In genomic region chr22:44648085-44648820, GRCh38 we compare ENCODE assay signal across 12 cellular contexts. TPM values are rescaled to one million over a fixed set of nuclear protein-coding genes. Genes with fewer than 3 reads are reported as not detected.
DNase-seq lines count a peak whose midpoint lies in the region; ATAC-seq, FAIRE-seq and TF ChIP-seq lines count a peak whose summit lies in the region.
"Had no signal": no experiment of that assay in that cellular context is flagged by ENCODE, and none has a peak within 500 bp of the region (broad histone marks: within the 10 kb centered on the region; RNA-seq: fewer than 3 reads in every experiment).

No MANE protein-coding gene starts in this region.

- H4K5ac ChIP-seq in H1 (ENCODE audit: insufficient read length, low read depth, low read length), result no peak overlapping the region

- H2AK5ac ChIP-seq in H1 (ENCODE audit: low read depth, low read length), result no peak overlapping the region

- no peak overlapping the region; a peak in 1 of 7 replicates for H3K9ac ChIP-seq in H1 (replicated peaks in 1 of 4; ENCODE audit: extremely low read depth in 1 of 4, low read depth in 3 of 4, low read length in 3 of 4)
- peak overlapping the region; percentile 32 for H3K9ac ChIP-seq in smooth muscle cell (ENCODE audit: low read depth)

- no peaks in the 10 kb centered on the region for H4K20me1 ChIP-seq in H1 (replicated peaks in 1 of 2; ENCODE audit: control insufficient read depth in 1 of 2, insufficient read depth in 2 of 2, low read length in 2 of 2)
- no peaks in the 10 kb centered on the region for H4K20me1 ChIP-seq in smooth muscle cell (ENCODE audit: low read depth)

- TF ChIP-seq CTCF in HEK293 (tag by site-specific recombination; IDR thresholded peaks at IDR 0.05) (no peak), H1 (IDR thresholded peaks at IDR 0.05; ENCODE audit: control extremely low read depth in 1 of 3, insufficient read depth in 1 of 3, low read depth in 1 of 3, low read length in 3 of 3) (no peak), left lung (IDR thresholded peaks at IDR 0.05) (no peak), smooth muscle cell (IDR thresholded peaks at IDR 0.05; ENCODE audit: borderline replicate concordance, insufficient read depth, poor library complexity, severe bottlenecking) (no peak), ovary (IDR thresholded peaks at IDR 0.05) (no peak), ascending aorta (IDR thresholded peaks at IDR 0.05) (no peak)

- H3K4me3 ChIP-seq in HEK293 (ENCODE audit: low read depth, low read length) (no peak overlapping the region), H1 (ENCODE audit: extremely low read depth in 1 of 4, insufficient read depth in 2 of 4, low read depth in 3 of 4, low read length in 4 of 4) (no peak overlapping the region), left lung (no peak overlapping the region), smooth muscle cell (no peak overlapping the region), ovary (no peak overlapping the region), ascending aorta (no peak overlapping the region)

- no peak overlapping the region for H3K18ac ChIP-seq in H1 (ENCODE audit: extremely low read depth, low read length)

- H2BK5ac ChIP-seq in H1 (ENCODE audit: low read depth, low read length), result no peak overlapping the region

- H4K91ac ChIP-seq in H1 (replicated peaks; ENCODE audit: insufficient read length, low read length), result no peak overlapping the region

- no peak overlapping the region for H2BK20ac ChIP-seq in H1 (ENCODE audit: low read length)

- H4K8ac ChIP-seq in H1 (ENCODE audit: extremely low read depth, insufficient read depth, low read length), result no peak overlapping the region; the same call in 1 of the 2 replicates

- CTCF ChIA-PET in HEK293 (lab: Yijun Ruan, JAX) (interaction anchor here (0.9 kb wide), 1 partner anchor 36 kb away, joined by 4 read pairs; no protein-coding TSS in a partner anchor), H1 (lab: Charles Lee; ENCODE audit: partially characterized antibody) (interaction anchor here (1.4 to 2.4 kb wide), 2 partner anchors 12 to 21 kb away, joined by 7 to 8 read pairs; no protein-coding TSS in a partner anchor)

- H3K14ac ChIP-seq in H1 (ENCODE audit: insufficient read length), result no peak overlapping the region

- intact Hi-C loops in left lung (cut with DNase I), result no loop called here
- intact Hi-C loops in ovary (cut with DNase I), result no loop called here
- intact Hi-C loops in ascending aorta (cut with DNase I), result no loop called here

- ATAC-seq in left lung (peak; percentile 62), HG02852 (IDR thresholded peaks at IDR 0.05; ENCODE audit: unreplicated experiment) (no peak), HG03108 (IDR thresholded peaks at IDR 0.05; ENCODE audit: unreplicated experiment) (no peak)

- H2BK15ac ChIP-seq in H1 (ENCODE audit: low read length), result no peak overlapping the region

- H3K79me1 ChIP-seq in H1 (ENCODE audit: low read depth, low read length), result no peaks in the 10 kb centered on the region

- H3K79me2 ChIP-seq in H1 (ENCODE audit: control insufficient read depth in 1 of 2, insufficient read depth in 2 of 2, low read length in 2 of 2) (no peaks in the 10 kb centered on the region), smooth muscle cell (ENCODE audit: low read depth) (no peaks in the 10 kb centered on the region)

- TF ChIP-seq POLR2A in H1 (IDR thresholded peaks at IDR 0.05; ENCODE audit: control extremely low read depth in 1 of 2, low read depth in 2 of 2, low read length in 2 of 2), result no peak
- TF ChIP-seq POLR2A in ovary (IDR thresholded peaks at IDR 0.05), result no peak

- H3K27ac ChIP-seq in HEK293 (ENCODE audit: extremely low read depth, low read depth, low read length) (no peak overlapping the region), H1 (ENCODE audit: low read depth, low read length) (no peak overlapping the region), left lung (peak overlapping the region in 1 of 2 donors; percentile 14), smooth muscle cell (ENCODE audit: low read depth) (peak overlapping the region; percentile 82), ovary (peak overlapping the region in 1 of 2 donors; percentile 37), ascending aorta (no peak overlapping the region)

- 81% methylated on average over 11 of the region's 12 CpGs; no CpG with 5 or more reads in 1 of the 2 experiments for WGBS in H1 (ENCODE audit: extremely low coverage in 1 of 2, insufficient coverage in 1 of 2, insufficient read length in 1 of 2, insufficient replicate concordance in 2 of 2, low coverage in 1 of 2, low lambda C conversion rate in 2 of 2, missing lambda C conversion rate in 1 of 2), 2 experiments
- 78% methylated on average over 12 of the region's 12 CpGs for WGBS in smooth muscle cell (ENCODE audit: low lambda C conversion rate)
- WGBS in ovary, 3 donors, result 69 to 77% (median 74%) methylated on average over 12 of the region's 12 CpGs

- H3K36me3 ChIP-seq in HEK293 (ENCODE audit: control insufficient read depth in 2 of 2, insufficient read depth in 1 of 2, low read length in 2 of 2) (no peaks in the 10 kb centered on the region), H1 (ENCODE audit: control insufficient read depth in 2 of 4, insufficient read depth in 4 of 4, low read length in 3 of 4) (no peaks in the 10 kb centered on the region), left lung (no peaks in the 10 kb centered on the region), smooth muscle cell (ENCODE audit: low read depth) (no peaks in the 10 kb centered on the region), ovary (no peaks in the 10 kb centered on the region), ascending aorta (no peaks in the 10 kb centered on the region)

- DNase-seq in H1 (ENCODE audit: low read depth in 1 of 2, low spot score in 2 of 2) (no peak), left lung (no peak), smooth muscle cell (lab: John Stamatoyannopoulos, UW; ENCODE audit: unreplicated experiment) (no peak), ovary (no peak), ascending aorta (ENCODE audit: low spot score in 2 of 2) (no peak)
- DNase-seq: activated CD4-positive, alpha-beta T cell treated with anti-CD3 and anti-CD28 coated beads for 4 hours; MM.1S; NCI-H2227 treated with DMSO at 0.1 percent for 48 hours; stimulated activated CD4-positive, alpha-beta T cell treated with anti-CD3 and anti-CD28 coated beads, Interleukin-4, amount 100 ng/mL, for 24 hours had no signal

- no peaks in the 10 kb centered on the region for H3K4me1 ChIP-seq in HEK293 (ENCODE audit: control insufficient read depth, insufficient read depth, low read length)
- H3K4me1 ChIP-seq in H1 (replicated peaks in 1 of 4; ENCODE audit: control insufficient read depth in 3 of 4, insufficient read depth in 4 of 4, low read length in 3 of 4), result no peaks in the 10 kb centered on the region
- no peaks in the 10 kb centered on the region for H3K4me1 ChIP-seq in left lung
- no peaks in the 10 kb centered on the region for H3K4me1 ChIP-seq in smooth muscle cell (ENCODE audit: low read depth)
- H3K4me1 ChIP-seq in ovary (ENCODE audit: insufficient read depth), result peaks cover 10% of the 10 kb centered on the region
- no peaks in the 10 kb centered on the region for H3K4me1 ChIP-seq in ascending aorta

- TF ChIP-seq EP300 in H1 (IDR thresholded peaks at IDR 0.05; ENCODE audit: borderline replicate concordance in 1 of 2, low read depth in 2 of 2, low read length in 2 of 2), result no peak
- no peak for TF ChIP-seq EP300 in ovary (IDR thresholded peaks at IDR 0.05)

- H3K4ac ChIP-seq in H1 (replicated peaks; ENCODE audit: insufficient read length, low read depth, low read length), result peak overlapping the region; percentile 77

- H3K23me2 ChIP-seq in H1 (ENCODE audit: low read depth, low read length), result no peaks in the 10 kb centered on the region; the same call in 1 of the 2 replicates

- no peak overlapping the region for H2BK12ac ChIP-seq in H1 (ENCODE audit: low read depth, low read length)

- H2AFZ ChIP-seq in H1 (ENCODE audit: low read length) (no peak overlapping the region), smooth muscle cell (ENCODE audit: low read depth) (no peak overlapping the region)

- TF ChIP-seq RAD21 in H1 (IDR thresholded peaks at IDR 0.05 in 1 of 2, conservative IDR thresholded peaks at IDR 0.05 in 1 of 2; ENCODE audit: low read depth in 2 of 2, low read length in 2 of 2), result no peak

- no peak for FAIRE-seq in H1 (lab: Jason Lieb, UNC)

- POLR2A ChIA-PET in HEK293 (lab: Yijun Ruan, JAX) (interaction anchor here (0.7 kb wide), 1 partner anchor 672 kb away, joined by 3 read pairs; no protein-coding TSS in a partner anchor), H1 (lab: Charles Lee; ENCODE audit: partially characterized antibody) (no interaction called here)

- H3K4me2 ChIP-seq in H1 (ENCODE audit: insufficient read depth in 1 of 2, low read depth in 2 of 2, low read length in 2 of 2) (no peak overlapping the region), smooth muscle cell (no peak overlapping the region)

- no peak overlapping the region for H3K56ac ChIP-seq in H1 (replicated peaks; ENCODE audit: insufficient read length, low read depth, low read length)

- H2BK120ac ChIP-seq in H1 (replicated peaks; ENCODE audit: low read depth, low read length), result no peak overlapping the region

- H3K27me3 ChIP-seq in H1 (replicated peaks in 1 of 4; ENCODE audit: control insufficient read depth in 3 of 4, extremely low read depth in 1 of 4, insufficient read depth in 3 of 4, low read length in 3 of 4) (no peaks in the 10 kb centered on the region; a peak in 2 of 7 replicates), left lung (peaks cover 0 to 20% of the 10 kb centered on the region in 2 donors), smooth muscle cell (ENCODE audit: low read depth) (no peaks in the 10 kb centered on the region), ovary (no peaks in the 10 kb centered on the region), ascending aorta (no peaks in the 10 kb centered on the region)

- no peak overlapping the region for H3K23ac ChIP-seq in H1 (ENCODE audit: insufficient read length)

- H3F3A ChIP-seq in smooth muscle cell (ENCODE audit: low read depth), result no peaks in the 10 kb centered on the region

- no peaks in the 10 kb centered on the region for H3K9me3 ChIP-seq in HEK293 (ENCODE audit: control insufficient read depth, insufficient read depth, low read depth, low read length)
- H3K9me3 ChIP-seq in H1 (ENCODE audit: insufficient read depth in 2 of 2, low read depth in 1 of 2, low read length in 1 of 2), result no peaks in the 10 kb centered on the region
- no peaks in the 10 kb centered on the region for H3K9me3 ChIP-seq in left lung
- H3K9me3 ChIP-seq in smooth muscle cell (replicated peaks; ENCODE audit: low read depth), result no peaks in the 10 kb centered on the region
- H3K9me3 ChIP-seq in ovary, result no peaks in the 10 kb centered on the region
- H3K9me3 ChIP-seq in ascending aorta, result no peaks in the 10 kb centered on the region

RNA-seq across cellular contexts. Expression of gene PRR5, which starts 53.8 kb away (rescaled TPM):
- total RNA-seq in H1 (2021; fragmentation: NEBNext Ultra II Directional; extraction: Animal tissue kit (Norgen Biotek cat#: 25700)), result 15.7 and 16.5 TPM in 2 replicates
- polyA plus RNA-seq in H1 (2011; rRNA removed) (25.7 and 36.1 TPM in 2 replicates), smooth muscle cell (21.6 and 25.5 TPM in 2 replicates), ovary (10 to 100 TPM in 1 of 2 donors, 1 to 10 TPM in 1; 4.0 to 17.3 TPM)
- 21.7 TPM for polyA plus RNA-seq in H1 (2011; cell fraction: cytosol; rRNA removed)
- 26.9 TPM for polyA plus RNA-seq in H1 (2011; cell fraction: nucleus; rRNA removed)
- 13.6 to 16.9 TPM (median 16.1 TPM) in 4 replicates for polyA plus RNA-seq in H1 (2012, experiment 1 of 2)
- polyA plus RNA-seq in H1 (2012, experiment 2 of 2), result 15.9 TPM
- 8.9 TPM for polyA plus RNA-seq in H1 (2013, experiment 1 of 2)
- 9.8 TPM for polyA plus RNA-seq in H1 (2013, experiment 2 of 2)
- polyA minus RNA-seq in H1 (2011; rRNA and poly(A)+ RNA removed), result 13.3 and 16.3 TPM in 2 replicates
- 15.0 TPM for polyA minus RNA-seq in H1 (2011; cell fraction: cytosol; rRNA and poly(A)+ RNA removed)
- 17.1 TPM for polyA minus RNA-seq in H1 (2011; cell fraction: nucleus; rRNA and poly(A)+ RNA removed)
- total RNA-seq in left lung (10 to 100 TPM in 1 of 2 donors, 1 to 10 TPM in 1; 7.1 to 11.0 TPM), smooth muscle cell (9.1 and 16.3 TPM in 2 replicates), ovary (10 to 100 TPM in 6 of 7 donors, 1 to 10 TPM in 1; 6.7 to 21.1 (median 16.8) TPM), ascending aorta (4.4 TPM)
